1 cellular context compared by ENCODE assay signal in genomic region chr17:45051720-45052051, GRCh38.
TF ChIP-seq lines count a peak whose summit lies in the region.

No MANE protein-coding gene starts in this region.

TF ChIP-seq in HepG2, 621 proteins besides CTCF, POLR2A, EP300 and RAD21:
- peak; percentile 13 for TF ChIP-seq AGO2 (optimal IDR thresholded peaks at IDR 0.05; ENCODE audit: low read depth, low read length)
